26 cellular contexts compared by ENCODE assay signal in genomic region chr12:4826909-4827308, GRCh38.
DNase-seq lines count a peak whose midpoint lies in the region; ATAC-seq and TF ChIP-seq lines count a peak whose summit lies in the region.
"Had no signal": no experiment of that assay in that cellular context is flagged by ENCODE, and none has a peak within 500 bp of the region (broad histone marks: within the 10 kb centered on the region; RNA-seq: fewer than 3 reads in every experiment).

No MANE protein-coding gene starts in this region.

- POLR2A ChIA-PET in CD4-positive, alpha-beta T cell (lab: Charles Lee), result no interaction called here
- POLR2A ChIA-PET in T-cell (lab: Charles Lee), result no interaction called here

- no peaks in the 10 kb centered on the region for H3K27me3 Mint-ChIP-seq in activated CD4-positive, alpha-beta T cell treated with anti-CD3 and anti-CD28 coated beads, Interleukin-2, amount 10 ng/mL, durations not matched to agents 24 days and 14 days
- H3K27me3 Mint-ChIP-seq in CD4-positive, alpha-beta T cell, result no peaks in the 10 kb centered on the region
- H3K27me3 Mint-ChIP-seq in T-cell (no peaks in the 10 kb centered on the region), immature natural killer cell (ENCODE audit: low read depth in 3 of 3) (peaks cover 3 to 7% (median 5%) of the 10 kb centered on the region in 3 donors)

- intact Hi-C loops in activated CD4-positive, alpha-beta T cell treated with anti-CD3 and anti-CD28 coated beads, Interleukin-2, amount 10 ng/mL, durations not matched to agents 24 days and 14 days (cut with micrococcal nuclease), result loop anchor here (10.0 kb wide), 1 partner anchor 952 kb away; the partner anchor contains the start of gene PARP11
- intact Hi-C loops in CD4-positive, alpha-beta T cell (cut with DNase I, micrococcal nuclease), result no loop called here
- intact Hi-C loops in left lung (cut with DNase I), result no loop called here

- no peaks in the 10 kb centered on the region for H3K9me3 ChIP-seq in CD4-positive, alpha-beta T cell (ENCODE audit: control insufficient read depth, low read length)
- H3K9me3 ChIP-seq in left lung (no peaks in the 10 kb centered on the region), Peyer's patch (no peaks in the 10 kb centered on the region)
- H3K9me3 ChIP-seq: adrenal gland, body of pancreas, left ventricle myocardium inferior, prostate gland, SJCRH30, thyroid gland had no signal

- H3K4me3 ChIP-seq in left lung (no peak overlapping the region), Peyer's patch (no peak overlapping the region)
- H3K4me3 ChIP-seq: adrenal gland, body of pancreas, left ventricle myocardium inferior, prostate gland, SJCRH30, thyroid gland had no signal

- H3K36me3 ChIP-seq in left lung (no peaks in the 10 kb centered on the region), Peyer's patch (no peaks in the 10 kb centered on the region)
- H3K36me3 ChIP-seq: adrenal gland, left ventricle myocardium inferior, prostate gland, SJCRH30, thyroid gland had no signal

- CTCF ChIA-PET in CD4-positive, alpha-beta T cell (lab: Charles Lee), result no interaction called here
- CTCF ChIA-PET in T-cell (lab: Charles Lee), result no interaction called here

- peak overlapping the region; percentile 92 for H3K4me3 Mint-ChIP-seq in activated CD4-positive, alpha-beta T cell treated with anti-CD3 and anti-CD28 coated beads, Interleukin-2, amount 10 ng/mL, durations not matched to agents 24 days and 14 days
- H3K4me3 Mint-ChIP-seq in CD4-positive, alpha-beta T cell, result no peak overlapping the region
- H3K4me3 Mint-ChIP-seq in T-cell (peak overlapping the region in 1 of 3 donors; percentile 46), immature natural killer cell (peak overlapping the region in 1 of 5 donors; percentile 26)

- no peaks in the 10 kb centered on the region for H3K27me3 ChIP-seq in CD4-positive, alpha-beta T cell (ENCODE audit: control insufficient read depth, insufficient read depth, low read length)
- H3K27me3 ChIP-seq in left lung (peaks cover 0 to 44% of the 10 kb centered on the region in 2 donors), Peyer's patch (no peaks in the 10 kb centered on the region)
- H3K27me3 ChIP-seq: adrenal gland, body of pancreas, thyroid gland had no signal

- peaks cover 69% of the 10 kb centered on the region for H3K4me1 Mint-ChIP-seq in activated CD4-positive, alpha-beta T cell treated with anti-CD3 and anti-CD28 coated beads, Interleukin-2, amount 10 ng/mL, durations not matched to agents 24 days and 14 days
- H3K4me1 Mint-ChIP-seq in CD4-positive, alpha-beta T cell (ENCODE audit: low read depth), result peaks cover 70% of the 10 kb centered on the region
- H3K4me1 Mint-ChIP-seq in T-cell (peaks cover 66 to 76% (median 68%) of the 10 kb centered on the region in 3 donors), immature natural killer cell (peaks cover 65 to 72% of the 10 kb centered on the region in 2 donors)

- H3K27ac Mint-ChIP-seq in activated CD4-positive, alpha-beta T cell treated with anti-CD3 and anti-CD28 coated beads, Interleukin-2, amount 10 ng/mL, durations not matched to agents 24 days and 14 days, result peak overlapping the region; percentile 99
- peak overlapping the region; percentile 63 for H3K27ac Mint-ChIP-seq in CD4-positive, alpha-beta T cell
- H3K27ac Mint-ChIP-seq in T-cell, result peak overlapping the region; percentile 66 to 82
- H3K27ac Mint-ChIP-seq in immature natural killer cell, result peak overlapping the region in 5 of 6 donors; percentile 40 to 89 (median 55)

- peaks cover 18% of the 10 kb centered on the region for H3K36me3 Mint-ChIP-seq in activated CD4-positive, alpha-beta T cell treated with anti-CD3 and anti-CD28 coated beads, Interleukin-2, amount 10 ng/mL, durations not matched to agents 24 days and 14 days (ENCODE audit: low read depth)
- H3K36me3 Mint-ChIP-seq in CD4-positive, alpha-beta T cell (ENCODE audit: low read depth), result no peaks in the 10 kb centered on the region
- no peaks in the 10 kb centered on the region for H3K36me3 Mint-ChIP-seq in T-cell
- H3K36me3 Mint-ChIP-seq in immature natural killer cell, result peaks cover 0 to 9% (median 0%) of the 10 kb centered on the region in 3 donors

- peaks cover under 1% of the 10 kb centered on the region for H3K9me3 Mint-ChIP-seq in activated CD4-positive, alpha-beta T cell treated with anti-CD3 and anti-CD28 coated beads, Interleukin-2, amount 10 ng/mL, durations not matched to agents 24 days and 14 days
- H3K9me3 Mint-ChIP-seq in CD4-positive, alpha-beta T cell, result no peaks in the 10 kb centered on the region
- H3K9me3 Mint-ChIP-seq in T-cell (no peaks in the 10 kb centered on the region), immature natural killer cell (no peaks in the 10 kb centered on the region)

- TF ChIP-seq POLR2A in Peyer's patch (IDR thresholded peaks at IDR 0.05), result no peak

- no peak for TF ChIP-seq CTCF in CD4-positive, alpha-beta T cell (IDR thresholded peaks at IDR 0.05)
- TF ChIP-seq CTCF in left lung (IDR thresholded peaks at IDR 0.05) (no peak), Peyer's patch (IDR thresholded peaks at IDR 0.05) (no peak)

- DNase-seq in activated CD4-positive, alpha-beta T cell treated with anti-CD3 and anti-CD28 coated beads, Interleukin-2, amount 10 ng/mL, durations not matched to agents 24 days and 14 days, result no peak
- no peak for DNase-seq in activated CD4-positive, alpha-beta T cell treated with anti-CD3 and anti-CD28 coated beads, Interleukin-2, amount 50 U/mL, for 1 hour
- no peak for DNase-seq in CD4-positive, alpha-beta T cell
- no peak for DNase-seq in T-cell
- no peak for DNase-seq in immature natural killer cell
- no peak for DNase-seq in COR-L47 (lab: John Stamatoyannopoulos, UW)
- DNase-seq in left lung, result no peak
- DNase-seq in Peyer's patch, result no peak
- DNase-seq: activated CD8-positive, alpha-beta memory T cell treated with anti-CD3 and anti-CD28 coated beads, Interleukin-2, amount 50 U/mL, for 48 hours; activated effector memory CD4-positive, alpha-beta T cell treated with anti-CD3 and anti-CD28 coated beads, Interleukin-2, amount 50 U/mL, for 16 hours; adrenal gland; body of pancreas; GF-D8; H7; left ventricle myocardium inferior; MM.1S; NCI-H1417; NCI-H2081; NCI-H226; NCI-H748 treated with DMSO at 0.1 percent for 48 hours; nucleus accumbens; SJCRH30; stimulated activated CD4-positive, alpha-beta T cell treated with anti-CD3 and anti-CD28 coated beads, Interleukin-4, amount 100 ng/mL, for 4 hours; stimulated activated naive CD4-positive, alpha-beta T cell treated with Interleukin-2 at 50 U/mL for 16 hours; thyroid gland had no signal

- no peak overlapping the region for H3K27ac ChIP-seq in CD4-positive, alpha-beta T cell (ENCODE audit: low read depth, low read length)
- H3K27ac ChIP-seq in left lung (no peak overlapping the region), Peyer's patch (no peak overlapping the region)
- H3K27ac ChIP-seq: adrenal gland, body of pancreas, left ventricle myocardium inferior, prostate gland, SJCRH30, thyroid gland had no signal

- no peak for ATAC-seq in CD4-positive, alpha-beta T cell (ENCODE audit: poor library complexity)
- no peak for ATAC-seq in T-cell (replicated peaks in 1 of 4)
- no peak for ATAC-seq in left lung
- ATAC-seq: body of pancreas had no signal

- H3K4me1 ChIP-seq in left lung (no peaks in the 10 kb centered on the region), Peyer's patch (peaks cover 0 to 6% (median 0%) of the 10 kb centered on the region in 4 donors)
- H3K4me1 ChIP-seq: adrenal gland, body of pancreas, left ventricle myocardium inferior, prostate gland, thyroid gland had no signal
